In genomic region chr12:45667761-45668160, GRCh38 we compare ENCODE assay signal across 31 cellular contexts.
"Had no signal": no experiment of that assay in that cellular context is flagged by ENCODE, and none has a peak within 500 bp of the region (broad histone marks: within the 10 kb centered on the region; RNA-seq: fewer than 3 reads in every experiment).

No MANE protein-coding gene starts in this region.

- DNase-seq: activated CD4-positive, alpha-beta T cell treated with anti-CD3 and anti-CD28 coated beads, Interleukin-2, amount 10 ng/mL, durations not matched to agents 24 days and 14 days; activated CD4-positive, alpha-beta T cell treated with anti-CD3 and anti-CD28 coated beads, Interleukin-2, amount 50 U/mL, for 4 hours; activated CD8-positive, alpha-beta T cell treated with anti-CD3 and anti-CD28 coated beads for 36 hours; activated effector memory CD4-positive, alpha-beta T cell treated with anti-CD3 and anti-CD28 coated beads, Interleukin-2, amount 50 U/mL, for 16 hours; activated naive CD4-positive, alpha-beta T cell; activated naive CD4-positive, alpha-beta T cell treated with anti-CD3 and anti-CD28 coated beads, Interleukin-2, amount 50 U/mL, for 16 hours; activated T-cell treated with anti-CD3 and anti-CD28 coated beads, Interleukin-2, amount 50 U/mL, for 1 hour; activated T-cell treated with anti-CD3 and anti-CD28 coated beads, Interleukin-2, amount 50 U/mL, for 72 hours; adrenal gland; body of pancreas; cerebellar nuclear complex; KG1; NCI-H1092 treated with DMSO at 0.1 percent for 48 hours; NCI-H1417; NCI-H146; NCI-H187; NCI-H2029 treated with DMSO at 0.1 percent for 48 hours; NCI-H2107; NCI-H2171; NCI-H2227 treated with DMSO at 0.1 percent for 48 hours; NCI-H446; NCI-H510A treated with DMSO at 0.1 percent for 48 hours; NCI-H526 treated with DMSO at 0.1 percent for 48 hours; NCI-H774; RPMI8226; SHP77 treated with DMSO at 0.1 percent for 48 hours; SW 1271; T-helper 1 cell had no signal

- H3K4me1 ChIP-seq: adrenal gland, breast epithelium had no signal

- H3K4me3 ChIP-seq: adrenal gland, body of pancreas, breast epithelium had no signal

- H3K27ac Mint-ChIP-seq: activated CD4-positive, alpha-beta T cell treated with anti-CD3 and anti-CD28 coated beads, Interleukin-2, amount 10 ng/mL, durations not matched to agents 24 days and 14 days; activated T-cell treated with anti-CD3 and anti-CD28 coated beads, Interleukin-2, amount 50 U/mL, for 72 hours; activated T-helper 17 cell treated with anti-CD3 and anti-CD28 coated beads, Interleukin-2, amount 50 U/mL, for 72 hours had no signal

- H3K27ac ChIP-seq: adrenal gland, body of pancreas, breast epithelium had no signal

- H3K27me3 ChIP-seq: adrenal gland, body of pancreas, breast epithelium had no signal

- H3K4me3 Mint-ChIP-seq: activated CD4-positive, alpha-beta T cell treated with anti-CD3 and anti-CD28 coated beads, Interleukin-2, amount 10 ng/mL, durations not matched to agents 24 days and 14 days; activated CD8-positive, alpha-beta T cell treated with anti-CD3 and anti-CD28 coated beads for 36 hours had no signal

- H3K9me3 Mint-ChIP-seq: activated CD8-positive, alpha-beta T cell treated with anti-CD3 and anti-CD28 coated beads for 36 hours; activated T-cell treated with anti-CD3 and anti-CD28 coated beads, Interleukin-2, amount 50 U/mL, for 72 hours had no signal

- H3K36me3 ChIP-seq: adrenal gland, breast epithelium had no signal

- ATAC-seq: activated CD8-positive, alpha-beta T cell treated with anti-CD3 and anti-CD28 coated beads for 36 hours; activated T-cell treated with anti-CD3 and anti-CD28 coated beads, Interleukin-2, amount 50 U/mL, for 72 hours; activated T-helper 17 cell treated with anti-CD3 and anti-CD28 coated beads, Interleukin-2, amount 50 U/mL, for 72 hours; body of pancreas; Panc1 had no signal

- H3K9me3 ChIP-seq: adrenal gland, body of pancreas, breast epithelium had no signal

- H3K27me3 Mint-ChIP-seq: activated T-helper 17 cell treated with anti-CD3 and anti-CD28 coated beads, Interleukin-2, amount 50 U/mL, for 72 hours had no signal
